In the genomic region with DNA sequence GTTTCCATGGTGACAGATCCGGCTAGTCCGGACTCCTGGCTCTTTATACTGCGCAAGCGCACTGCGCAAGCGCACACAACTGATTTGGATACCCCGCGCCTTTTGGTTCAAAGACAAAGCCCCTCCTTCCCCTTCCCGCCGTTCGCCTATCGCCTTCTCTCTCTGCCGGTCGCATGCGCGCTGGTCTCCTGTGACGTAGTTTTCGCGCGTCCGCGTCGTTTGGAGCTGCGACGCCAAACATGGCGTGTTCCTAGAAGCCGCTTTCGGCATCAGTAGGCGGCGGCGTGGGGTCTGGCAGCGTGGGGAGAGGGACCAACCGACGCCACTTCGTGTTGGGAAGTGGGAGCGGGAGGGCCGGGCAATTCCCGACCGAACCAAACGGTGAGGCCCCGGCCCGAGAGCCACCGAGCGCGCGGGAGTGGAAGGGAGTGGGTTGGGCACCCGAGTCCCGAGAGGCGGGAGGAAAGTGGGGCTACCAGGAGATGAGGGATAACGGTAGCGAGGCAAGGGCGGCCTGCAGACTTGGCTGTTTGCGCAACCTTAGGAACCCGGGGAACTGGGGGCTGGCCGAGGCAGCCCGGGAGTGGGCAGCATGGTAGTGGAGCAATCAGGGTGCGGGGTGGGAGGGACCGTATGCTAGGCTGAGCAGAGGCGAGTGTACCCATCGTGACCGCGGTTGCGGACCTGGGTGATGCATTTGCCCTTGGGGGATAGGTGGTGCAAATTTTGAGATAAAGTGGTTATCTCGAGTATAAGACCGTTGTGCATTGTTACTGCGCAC, we compare ENCODE assay signal across 1 cellular context.
TF ChIP-seq lines count a peak whose summit lies in the region.

A gene (plus strand): TSS at position 215 of the 781 bp plus-strand sequence. CDS start 24,517 bp downstream, outside the sequence.

TF ChIP-seq in GM12878, 131 proteins besides CTCF, POLR2A, EP300 and RAD21 (continued from another document):
- TF ChIP-seq, protein P1, sequence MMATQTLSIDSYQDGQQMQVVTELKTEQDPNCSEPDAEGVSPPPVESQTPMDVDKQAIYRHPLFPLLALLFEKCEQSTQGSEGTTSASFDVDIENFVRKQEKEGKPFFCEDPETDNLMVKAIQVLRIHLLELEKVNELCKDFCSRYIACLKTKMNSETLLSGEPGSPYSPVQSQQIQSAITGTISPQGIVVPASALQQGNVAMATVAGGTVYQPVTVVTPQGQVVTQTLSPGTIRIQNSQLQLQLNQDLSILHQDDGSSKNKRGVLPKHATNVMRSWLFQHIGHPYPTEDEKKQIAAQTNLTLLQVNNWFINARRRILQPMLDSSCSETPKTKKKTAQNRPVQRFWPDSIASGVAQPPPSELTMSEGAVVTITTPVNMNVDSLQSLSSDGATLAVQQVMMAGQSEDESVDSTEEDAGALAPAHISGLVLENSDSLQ (IDR thresholded peaks at IDR 0.05), result 0 out of 2 replicates have a peak, but pooled peaks have one; percentile 21
- TF ChIP-seq GATAD2B (conservative IDR thresholded peaks at IDR 0.05; ENCODE audit: low read depth) (peak; percentile 69; the same call in 1 of the 2 replicates), CREM (IDR thresholded peaks at IDR 0.05; ENCODE audit: low read depth) (peak; percentile 100), CBX5 (IDR thresholded peaks at IDR 0.05; ENCODE audit: low read depth) (no peak), ESRRA (IDR thresholded peaks at IDR 0.05; ENCODE audit: low read length) (0 out of 2 replicates have a peak, but pooled peaks have one; percentile 20), TAF1 (IDR thresholded peaks at IDR 0.05; ENCODE audit: borderline replicate concordance, low read depth, low read length) (peak; percentile 83), MXI1 (IDR thresholded peaks at IDR 0.05; ENCODE audit: low read depth, low read length) (peak; percentile 96), TARDBP (IDR thresholded peaks at IDR 0.05; ENCODE audit: borderline replicate concordance) (peak; percentile 56; the same call in 1 of the 2 replicates), POLR2AphosphoS5 (IDR thresholded peaks at IDR 0.05; ENCODE audit: low read length) (peak; percentile 82), FOXK2 (IDR thresholded peaks at IDR 0.05) (peak; percentile 75), ZNF622 (IDR thresholded peaks at IDR 0.05) (no peak), POU2F2 (IDR thresholded peaks at IDR 0.05; ENCODE audit: borderline replicate concordance, low read depth, low read length) (peak; percentile 65; the same call in 1 of the 3 replicates), CEBPB (IDR thresholded peaks at IDR 0.05; ENCODE audit: borderline replicate concordance in 1 of 2, low read depth in 2 of 2, low read length in 2 of 2) (no peak), SIX5 (IDR thresholded peaks at IDR 0.05; ENCODE audit: low read depth, low read length, severe bottlenecking) (peak; percentile 66), JUND (IDR thresholded peaks at IDR 0.05; ENCODE audit: low read depth, low read length) (no peak), RB1 (IDR thresholded peaks at IDR 0.05; ENCODE audit: borderline replicate concordance) (peak; percentile 83; the same call in 1 of the 2 replicates), BRCA1 (IDR thresholded peaks at IDR 0.05; ENCODE audit: low read depth, low read length) (no peak), BMI1 (IDR thresholded peaks at IDR 0.05; ENCODE audit: borderline replicate concordance) (peak; percentile 99), SIN3A (IDR thresholded peaks at IDR 0.05; ENCODE audit: low read depth, low read length) (peak; percentile 98), SREBF1 (IDR thresholded peaks at IDR 0.05; ENCODE audit: low read length) (peak; percentile 20; the same call in 1 of the 2 replicates), LARP7 (IDR thresholded peaks at IDR 0.05) (peak; percentile 56; the same call in 1 of the 2 replicates), HDGF (IDR thresholded peaks at IDR 0.05) (0 out of 2 replicates have a peak, but pooled peaks have one; percentile 54), SP1 (IDR thresholded peaks at IDR 0.05; ENCODE audit: low read depth, low read length) (peak; percentile 82), NBN (IDR thresholded peaks at IDR 0.05) (peak; percentile 99), RCOR1 (conservative IDR thresholded peaks at IDR 0.05; ENCODE audit: low read depth, low read length) (peak; percentile 82; the same call in 1 of the 2 replicates), CHD2 (IDR thresholded peaks at IDR 0.05; ENCODE audit: borderline replicate concordance, low read depth, low read length) (peak; percentile 87)
- TF ChIP-seq, protein P2, sequence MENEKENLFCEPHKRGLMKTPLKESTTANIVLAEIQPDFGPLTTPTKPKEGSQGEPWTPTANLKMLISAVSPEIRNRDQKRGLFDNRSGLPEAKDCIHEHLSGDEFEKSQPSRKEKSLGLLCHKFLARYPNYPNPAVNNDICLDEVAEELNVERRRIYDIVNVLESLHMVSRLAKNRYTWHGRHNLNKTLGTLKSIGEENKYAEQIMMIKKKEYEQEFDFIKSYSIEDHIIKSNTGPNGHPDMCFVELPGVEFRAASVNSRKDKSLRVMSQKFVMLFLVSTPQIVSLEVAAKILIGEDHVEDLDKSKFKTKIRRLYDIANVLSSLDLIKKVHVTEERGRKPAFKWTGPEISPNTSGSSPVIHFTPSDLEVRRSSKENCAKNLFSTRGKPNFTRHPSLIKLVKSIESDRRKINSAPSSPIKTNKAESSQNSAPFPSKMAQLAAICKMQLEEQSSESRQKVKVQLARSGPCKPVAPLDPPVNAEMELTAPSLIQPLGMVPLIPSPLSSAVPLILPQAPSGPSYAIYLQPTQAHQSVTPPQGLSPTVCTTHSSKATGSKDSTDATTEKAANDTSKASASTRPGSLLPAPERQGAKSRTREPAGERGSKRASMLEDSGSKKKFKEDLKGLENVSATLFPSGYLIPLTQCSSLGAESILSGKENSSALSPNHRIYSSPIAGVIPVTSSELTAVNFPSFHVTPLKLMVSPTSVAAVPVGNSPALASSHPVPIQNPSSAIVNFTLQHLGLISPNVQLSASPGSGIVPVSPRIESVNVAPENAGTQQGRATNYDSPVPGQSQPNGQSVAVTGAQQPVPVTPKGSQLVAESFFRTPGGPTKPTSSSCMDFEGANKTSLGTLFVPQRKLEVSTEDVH (IDR thresholded peaks at IDR 0.05; ENCODE audit: low read depth, partially characterized antibody), result peak; percentile 96
- TF ChIP-seq, protein P3, sequence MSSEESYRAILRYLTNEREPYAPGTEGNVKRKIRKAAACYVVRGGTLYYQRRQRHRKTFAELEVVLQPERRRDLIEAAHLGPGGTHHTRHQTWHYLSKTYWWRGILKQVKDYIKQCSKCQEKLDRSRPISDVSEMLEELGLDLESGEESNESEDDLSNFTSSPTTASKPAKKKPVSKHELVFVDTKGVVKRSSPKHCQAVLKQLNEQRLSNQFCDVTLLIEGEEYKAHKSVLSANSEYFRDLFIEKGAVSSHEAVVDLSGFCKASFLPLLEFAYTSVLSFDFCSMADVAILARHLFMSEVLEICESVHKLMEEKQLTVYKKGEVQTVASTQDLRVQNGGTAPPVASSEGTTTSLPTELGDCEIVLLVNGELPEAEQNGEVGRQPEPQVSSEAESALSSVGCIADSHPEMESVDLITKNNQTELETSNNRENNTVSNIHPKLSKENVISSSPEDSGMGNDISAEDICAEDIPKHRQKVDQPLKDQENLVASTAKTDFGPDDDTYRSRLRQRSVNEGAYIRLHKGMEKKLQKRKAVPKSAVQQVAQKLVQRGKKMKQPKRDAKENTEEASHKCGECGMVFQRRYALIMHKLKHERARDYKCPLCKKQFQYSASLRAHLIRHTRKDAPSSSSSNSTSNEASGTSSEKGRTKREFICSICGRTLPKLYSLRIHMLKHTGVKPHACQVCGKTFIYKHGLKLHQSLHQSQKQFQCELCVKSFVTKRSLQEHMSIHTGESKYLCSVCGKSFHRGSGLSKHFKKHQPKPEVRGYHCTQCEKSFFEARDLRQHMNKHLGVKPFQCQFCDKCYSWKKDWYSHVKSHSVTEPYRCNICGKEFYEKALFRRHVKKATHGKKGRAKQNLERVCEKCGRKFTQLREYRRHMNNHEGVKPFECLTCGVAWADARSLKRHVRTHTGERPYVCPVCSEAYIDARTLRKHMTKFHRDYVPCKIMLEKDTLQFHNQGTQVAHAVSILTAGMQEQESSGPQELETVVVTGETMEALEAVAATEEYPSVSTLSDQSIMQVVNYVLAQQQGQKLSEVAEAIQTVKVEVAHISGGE (CRISPR knock-in tag; IDR thresholded peaks at IDR 0.05), result no peak
- TF ChIP-seq, protein P4, sequence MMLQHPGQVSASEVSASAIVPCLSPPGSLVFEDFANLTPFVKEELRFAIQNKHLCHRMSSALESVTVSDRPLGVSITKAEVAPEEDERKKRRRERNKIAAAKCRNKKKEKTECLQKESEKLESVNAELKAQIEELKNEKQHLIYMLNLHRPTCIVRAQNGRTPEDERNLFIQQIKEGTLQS (IDR thresholded peaks at IDR 0.05; ENCODE audit: borderline replicate concordance, extremely low read depth, low read depth, low read length), result peak; percentile 95
- TF ChIP-seq, protein P5, sequence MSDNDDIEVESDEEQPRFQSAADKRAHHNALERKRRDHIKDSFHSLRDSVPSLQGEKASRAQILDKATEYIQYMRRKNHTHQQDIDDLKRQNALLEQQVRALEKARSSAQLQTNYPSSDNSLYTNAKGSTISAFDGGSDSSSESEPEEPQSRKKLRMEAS (IDR thresholded peaks at IDR 0.05; ENCODE audit: low read depth, low read length), result peak; percentile 73; the same call in 1 of the 2 replicates
